9 cellular contexts compared by ENCODE assay signal in genomic region chr15:63210151-63211051, GRCh38. TPM values are rescaled to one million over a fixed set of nuclear protein-coding genes. Genes with fewer than 3 reads are reported as not detected.
A peak's percentile ranks its signal among the peaks of the same experiment; 100 is the strongest.
DNase-seq lines count a peak whose midpoint lies in the region; ATAC-seq and TF ChIP-seq lines count a peak whose summit lies in the region.
"Had no signal": no experiment of that assay in that cellular context is flagged by ENCODE, and none has a peak within 500 bp of the region (broad histone marks: within the 10 kb centered on the region; RNA-seq: fewer than 3 reads in every experiment).

No MANE protein-coding gene starts in this region.

- peaks cover 78% of the 10 kb centered on the region for H3K4me1 Mint-ChIP-seq in activated T-helper 1 cell treated with anti-CD3 and anti-CD28 coated beads, Interleukin-12 subunit alpha, Interleukin-12 subunit beta, Interleukin-2, Interleukin-4 antibody, amounts not matched to agents 30 ng/mL and 10 ng/mL and 1 ng/mL, durations not matched to agents 14 hours and 24 hours and 36 hours (ENCODE audit: low read depth)
- H3K4me1 Mint-ChIP-seq in memory B cell = peaks cover 59% of the 10 kb centered on the region

- TF ChIP-seq CTCF in vagina (IDR thresholded peaks at IDR 0.05) (no peak), thyroid gland (IDR thresholded peaks at IDR 0.05) (no peak)

- H3K27ac ChIP-seq in vagina (peak overlapping the region; percentile 16), thyroid gland (no peak overlapping the region)

- H3K27ac Mint-ChIP-seq in activated T-helper 1 cell treated with anti-CD3 and anti-CD28 coated beads, Interleukin-12 subunit alpha, Interleukin-12 subunit beta, Interleukin-2, Interleukin-4 antibody, amounts not matched to agents 30 ng/mL and 10 ng/mL and 1 ng/mL, durations not matched to agents 14 hours and 24 hours and 36 hours = peak overlapping the region; percentile 98
- peak overlapping the region; percentile 88 for H3K27ac Mint-ChIP-seq in memory B cell

- peaks cover 40% of the 10 kb centered on the region for H3K36me3 Mint-ChIP-seq in activated T-helper 1 cell treated with anti-CD3 and anti-CD28 coated beads, Interleukin-12 subunit alpha, Interleukin-12 subunit beta, Interleukin-2, Interleukin-4 antibody, amounts not matched to agents 30 ng/mL and 10 ng/mL and 1 ng/mL, durations not matched to agents 14 hours and 24 hours and 36 hours (ENCODE audit: low read depth)
- H3K36me3 Mint-ChIP-seq in memory B cell = peaks cover 16% of the 10 kb centered on the region

- H3K4me3 Mint-ChIP-seq in activated T-helper 1 cell treated with anti-CD3 and anti-CD28 coated beads, Interleukin-12 subunit alpha, Interleukin-12 subunit beta, Interleukin-2, Interleukin-4 antibody, amounts not matched to agents 30 ng/mL and 10 ng/mL and 1 ng/mL, durations not matched to agents 14 hours and 24 hours and 36 hours = peak overlapping the region; percentile 51
- peak overlapping the region; percentile 29 for H3K4me3 Mint-ChIP-seq in memory B cell

- H3K9me3 Mint-ChIP-seq in activated T-helper 1 cell treated with anti-CD3 and anti-CD28 coated beads, Interleukin-12 subunit alpha, Interleukin-12 subunit beta, Interleukin-2, Interleukin-4 antibody, amounts not matched to agents 30 ng/mL and 10 ng/mL and 1 ng/mL, durations not matched to agents 14 hours and 24 hours and 36 hours = no peaks in the 10 kb centered on the region
- no peaks in the 10 kb centered on the region for H3K9me3 Mint-ChIP-seq in memory B cell

- no peaks in the 10 kb centered on the region for H3K27me3 Mint-ChIP-seq in activated T-helper 1 cell treated with anti-CD3 and anti-CD28 coated beads, Interleukin-12 subunit alpha, Interleukin-12 subunit beta, Interleukin-2, Interleukin-4 antibody, amounts not matched to agents 30 ng/mL and 10 ng/mL and 1 ng/mL, durations not matched to agents 14 hours and 24 hours and 36 hours (ENCODE audit: insufficient read depth)
- H3K27me3 Mint-ChIP-seq in memory B cell = no peaks in the 10 kb centered on the region

- intact Hi-C loops in left ventricle myocardium superior (cut with micrococcal nuclease) = no loop called here
- intact Hi-C loops in cardiac septum (cut with DNase I) = no loop called here
- intact Hi-C loops in activated T-helper 1 cell treated with anti-CD3 and anti-CD28 coated beads, Interleukin-12 subunit alpha, Interleukin-12 subunit beta, Interleukin-2, Interleukin-4 antibody, amounts not matched to agents 30 ng/mL and 10 ng/mL and 1 ng/mL, durations not matched to agents 14 hours and 24 hours and 36 hours (cut with micrococcal nuclease) = loop anchor here (5.0 kb wide), 1 partner anchor 287 kb away; no protein-coding TSS in a partner anchor
- intact Hi-C loops in vagina (cut with DNase I) = no loop called here
- intact Hi-C loops in thyroid gland (cut with DNase I) = no loop called here

- ATAC-seq in left ventricle myocardium superior = peak; percentile 24
- no peak for ATAC-seq in memory B cell (ENCODE audit: low read depth)

- H3K36me3 ChIP-seq in vagina = no peaks in the 10 kb centered on the region
- H3K36me3 ChIP-seq in thyroid gland = no peaks in the 10 kb centered on the region

- H3K9me3 ChIP-seq in vagina (no peaks in the 10 kb centered on the region), thyroid gland (no peaks in the 10 kb centered on the region)

- H3K27me3 ChIP-seq in vagina (no peaks in the 10 kb centered on the region), thyroid gland (no peaks in the 10 kb centered on the region)

- H3K4me3 ChIP-seq in vagina (no peak overlapping the region), thyroid gland (replicated peaks in 1 of 3) (no peak overlapping the region)

- 81 to 87% methylated on average over 5 of the region's 5 CpGs for WGBS in thyroid gland, 2 donors

- TF ChIP-seq POLR2A in vagina (IDR thresholded peaks at IDR 0.05) (no peak), thyroid gland (IDR thresholded peaks at IDR 0.05) (no peak)

- DNase-seq in left ventricle myocardium superior = no peak
- DNase-seq in cardiac septum (ENCODE audit: low spot score) = no peak
- no peak for DNase-seq in activated T-helper 1 cell treated with anti-CD3 and anti-CD28 coated beads, Interleukin-12 subunit alpha, Interleukin-12 subunit beta, Interleukin-2, Interleukin-4 antibody, amounts not matched to agents 30 ng/mL and 10 ng/mL and 1 ng/mL, durations not matched to agents 14 hours and 24 hours and 36 hours (ENCODE audit: low spot score)
- no peak for DNase-seq in memory B cell (ENCODE audit: low spot score in 2 of 2)
- no peak for DNase-seq in vagina (ENCODE audit: extremely low spot score in 2 of 2)
- no peak for DNase-seq in 8988T
- DNase-seq in glomerular visceral epithelial cell (ENCODE audit: extremely low spot score) = no peak
- DNase-seq in thyroid gland = no peak
- DNase-seq: NCI-H82 had no signal

- H3K4me1 ChIP-seq in vagina (peaks cover 55% of the 10 kb centered on the region), thyroid gland (peaks cover 0 to 10% of the 10 kb centered on the region in 2 donors)

RNA-seq across cellular contexts. Expression of gene RAB8B, which starts 21.0 kb away (rescaled TPM):
- total RNA-seq in left ventricle myocardium superior (9.1 TPM), cardiac septum (8.7 TPM), vagina (29.5 TPM), thyroid gland (10 to 100 TPM; 17.6 to 36.0 (median 22.1) TPM)
- 135 and 149 TPM in 2 replicates for total RNA-seq in activated T-helper 1 cell treated with anti-CD3 and anti-CD28 coated beads, Interleukin-12 subunit alpha, Interleukin-12 subunit beta, Interleukin-2, Interleukin-4 antibody, amounts not matched to agents 30 ng/mL and 10 ng/mL and 1 ng/mL, durations not matched to agents 14 hours and 24 hours and 36 hours

RNA-seq across cellular contexts. Expression of gene RPS27L, which starts 53.1 kb away (rescaled TPM):
- total RNA-seq in left ventricle myocardium superior = 157 TPM
- total RNA-seq in cardiac septum = 104 TPM
- 163 and 164 TPM in 2 replicates for total RNA-seq in activated T-helper 1 cell treated with anti-CD3 and anti-CD28 coated beads, Interleukin-12 subunit alpha, Interleukin-12 subunit beta, Interleukin-2, Interleukin-4 antibody, amounts not matched to agents 30 ng/mL and 10 ng/mL and 1 ng/mL, durations not matched to agents 14 hours and 24 hours and 36 hours
- total RNA-seq in vagina = 74.6 TPM
- 100 to 1,000 TPM in 1 of 4 donors, 10 to 100 TPM in 3; 38.6 to 126 (median 88.9) TPM for total RNA-seq in thyroid gland
